Comparison of ENCODE assay signal across 26 cellular contexts in genomic region chr12:119011231-119011630, GRCh38. TPM values are rescaled to one million over a fixed set of nuclear protein-coding genes. Genes with fewer than 3 reads are reported as not detected.
"Had no signal": no experiment of that assay in that cellular context is flagged by ENCODE, and none has a peak within 500 bp of the region (broad histone marks: within the 10 kb centered on the region; RNA-seq: fewer than 3 reads in every experiment).

No MANE protein-coding gene starts in this region.

- H3K36me3 ChIP-seq: cardiac muscle cell, SJSA1 had no signal

- H3K9me3 Mint-ChIP-seq: activated naive CD4-positive, alpha-beta T cell treated with anti-CD3 and anti-CD28 coated beads for 36 hours; WTC11 had no signal

- H3K4me3 Mint-ChIP-seq: activated naive CD4-positive, alpha-beta T cell treated with anti-CD3 and anti-CD28 coated beads for 36 hours; activated naive CD8-positive, alpha-beta T cell; activated T-helper 17 cell treated with anti-CD3 and anti-CD28 coated beads, Interleukin-2, amount 50 U/mL, for 72 hours; brain; T-helper 1 cell treated with Interleukin-12 subunit alpha and Interleukin-12 subunit beta and Interleukin-4 antibody, amounts not matched to agents 30 μg/mL and 1 μg/mL, for 36 hours; WTC11 had no signal

- H3K4me3 ChIP-seq: cardiac muscle cell, SJSA1 had no signal

- H3K27ac ChIP-seq: cardiac muscle cell, SJSA1 had no signal

- DNase-seq: activated CD4-positive, alpha-beta T cell treated with anti-CD3 and anti-CD28 coated beads for 48 hours; activated CD4-positive, alpha-beta T cell treated with anti-CD3 and anti-CD28 coated beads, Interleukin-2, amount 50 U/mL, for 4 hours; activated CD4-positive, CD25-positive, alpha-beta regulatory T cell treated with anti-CD3 and anti-CD28 coated beads, Interleukin-2, amount 50 U/mL, for 72 hours; activated gamma-delta T cell; activated naive CD4-positive, alpha-beta T cell treated with anti-CD3 and anti-CD28 coated beads for 36 hours; activated T-cell treated with anti-CD3 and anti-CD28 coated beads for 4 hours; activated T-cell treated with anti-CD3 and anti-CD28 coated beads, Interleukin-2, amount 50 U/mL, for 48 hours; amygdala; NCI-H1105 treated with DMSO at 0.1 percent for 48 hours; NCI-H1436 treated with DMSO at 0.1 percent for 48 hours; NCI-H1930; NCI-H2107; NCI-H2227 treated with DMSO at 0.1 percent for 48 hours; NCI-H446 treated with DMSO at 0.1 percent for 48 hours; NCI-H524 treated with DMSO at 0.1 percent for 48 hours; NCI-H774; PC-3; SHP77 had no signal

- H3K36me3 Mint-ChIP-seq: activated naive CD8-positive, alpha-beta T cell; WTC11 had no signal

- H3K4me1 Mint-ChIP-seq: activated T-helper 17 cell treated with anti-CD3 and anti-CD28 coated beads, Interleukin-2, amount 50 U/mL, for 72 hours had no signal

- H3K9me3 ChIP-seq: SJSA1 had no signal

- H3K27me3 Mint-ChIP-seq: brain had no signal

- H3K27ac Mint-ChIP-seq: activated naive CD4-positive, alpha-beta T cell treated with anti-CD3 and anti-CD28 coated beads for 36 hours; activated naive CD8-positive, alpha-beta T cell; activated T-helper 17 cell treated with anti-CD3 and anti-CD28 coated beads, Interleukin-2, amount 50 U/mL, for 72 hours; brain; T-helper 1 cell treated with Interleukin-12 subunit alpha and Interleukin-12 subunit beta and Interleukin-4 antibody, amounts not matched to agents 30 μg/mL and 1 μg/mL, for 36 hours; WTC11 had no signal

- H3K4me1 ChIP-seq: SJSA1 had no signal

- ATAC-seq: activated T-helper 17 cell treated with anti-CD3 and anti-CD28 coated beads, Interleukin-2, amount 50 U/mL, for 72 hours; PC-3; SK-N-SH treated with all-trans-retinoic acid at 6 μM for 48 hours; WTC11 had no signal

- H3K27me3 ChIP-seq: cardiac muscle cell, SJSA1 had no signal

RNA-seq across cellular contexts. Expression of gene SRRM4, which starts 29.9 kb away (rescaled TPM):
- total RNA-seq: activated naive CD4-positive, alpha-beta T cell treated with anti-CD3 and anti-CD28 coated beads for 36 hours; activated T-helper 17 cell treated with anti-CD3 and anti-CD28 coated beads, Interleukin-2, amount 50 U/mL, for 72 hours; SJSA1 had no signal
